Comparison of ENCODE assay signal across 8 cellular contexts in the genomic region with DNA sequence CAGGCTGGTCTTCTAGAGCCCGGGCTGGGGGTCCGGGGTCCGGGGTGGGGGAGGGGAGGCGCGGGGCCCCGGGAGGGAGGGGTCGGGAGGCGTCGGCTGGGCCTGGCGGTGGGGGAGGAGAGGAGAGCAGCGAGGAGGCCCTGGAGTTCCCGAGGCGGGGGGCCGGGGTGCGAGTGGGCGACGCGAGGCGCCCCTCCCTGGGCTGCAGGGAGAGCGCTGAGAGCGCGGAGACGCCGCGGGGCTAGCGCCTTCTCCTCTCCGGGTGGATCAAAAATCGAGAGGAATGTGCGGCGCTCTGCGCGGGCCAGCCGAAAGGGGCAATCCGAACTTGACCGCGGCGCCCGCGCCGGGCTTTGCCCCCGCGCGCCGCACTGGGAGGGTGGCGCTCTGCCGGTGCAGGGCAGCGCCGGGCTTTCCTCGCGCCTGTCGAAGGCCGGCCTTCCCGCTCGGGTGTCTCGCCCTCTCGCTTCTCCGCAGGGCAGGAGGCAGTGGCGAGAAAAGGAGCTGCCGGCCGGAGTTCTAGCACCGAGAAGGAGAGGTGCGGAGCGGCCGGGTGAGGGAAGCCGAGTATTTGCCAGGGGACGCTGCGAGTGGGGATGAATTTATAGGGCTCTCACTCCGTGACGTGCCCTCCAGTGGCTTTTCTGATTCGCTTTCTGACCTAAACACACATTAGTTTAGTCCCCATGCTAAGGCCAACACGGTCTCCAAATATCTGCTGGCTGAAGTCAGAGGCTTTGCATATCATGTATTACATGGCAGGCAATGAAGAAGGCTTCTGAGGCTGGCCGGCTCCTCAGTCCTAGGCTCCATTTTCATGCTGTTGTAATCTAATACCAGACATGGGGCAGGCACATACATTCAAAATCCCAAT. TPM values are rescaled to one million over a fixed set of nuclear protein-coding genes. Genes with fewer than 3 reads are reported as not detected.
DNase-seq lines count a peak whose midpoint lies in the region; FAIRE-seq and TF ChIP-seq lines count a peak whose summit lies in the region.

TSS of gene GDNF (minus strand) at position 6 of the 874 bp plus-strand sequence. CDS start 5,245 bp downstream, outside the sequence.

- in situ Hi-C loops in astrocyte of the cerebellum (cut with HindIII; ENCODE audit: low sequenced_read_pairs): no loop called here

- H3K4me1 ChIP-seq in small intestine (ENCODE audit: control insufficient read depth in 2 of 2, insufficient read depth in 1 of 2, low read depth in 1 of 2, low read length in 1 of 2): no peaks in the 10 kb centered on the region

- H3K27ac ChIP-seq in small intestine (ENCODE audit: low read depth in 1 of 2, low read length in 1 of 2): peak within 1 kb of the TSS in 1 of 2 donors; percentile 71

- H3K9me3 ChIP-seq in iPS-18c (ENCODE audit: control insufficient read depth, insufficient read depth, low read length): peaks cover 2% of the 10 kb centered on the region
- H3K9me3 ChIP-seq in small intestine (ENCODE audit: control insufficient read depth, low read depth): no peaks in the 10 kb centered on the region

- no peaks in the 10 kb centered on the region for H3K36me3 ChIP-seq in small intestine (ENCODE audit: control insufficient read depth in 2 of 2, insufficient read depth in 2 of 2, low read length in 2 of 2)

- TF ChIP-seq CTCF in HFF-Myc (IDR thresholded peaks at IDR 0.05; ENCODE audit: low read depth, low read length, missing control alignments): peak; percentile 17
- TF ChIP-seq CTCF in astrocyte of the cerebellum (IDR thresholded peaks at IDR 0.05; ENCODE audit: low read depth, low read length, missing control alignments): peak; percentile 19

- peaks cover 12 to 36% of the 10 kb centered on the region in 2 donors for H3K27me3 ChIP-seq in small intestine (ENCODE audit: control insufficient read depth in 2 of 2, insufficient read depth in 2 of 2, low read length in 2 of 2)

- FAIRE-seq in small intestine (lab: Jason Lieb, UNC): no peak

- 2 to 5% (median 4%) methylated on average over 58 to 72 of the region's 72 CpGs for WGBS in small intestine, 3 donors

- DNase-seq in C1 segment of cervical spinal cord (lab: John Stamatoyannopoulos, UW): peak in 8 of 14 donors; percentile 13 to 76 (median 40)
- DNase-seq in HFF-Myc (ENCODE audit: extremely low read depth, low read depth): no peak
- DNase-seq in astrocyte of the cerebellum (ENCODE audit: low read depth): peak; percentile 22
- DNase-seq in small intestine: no peak
- DNase-seq in NK-92 (lab: John Stamatoyannopoulos, UW; ENCODE audit: unreplicated experiment): no peak
- no peak for DNase-seq in CD1c-positive myeloid dendritic cell (ENCODE audit: extremely low spot score)
- DNase-seq in GM19240 (ENCODE audit: insufficient read length, low spot score): no peak

- H3K4me3 ChIP-seq in HFF-Myc (replicated peaks; ENCODE audit: low read depth, low read length) (peak within 1 kb of the TSS; percentile 49), astrocyte of the cerebellum (ENCODE audit: low read depth, low read length) (peak within 1 kb of the TSS; percentile 47), iPS-18c (ENCODE audit: insufficient read depth, low read depth, low read length) (peak within 1 kb of the TSS; percentile 40), small intestine (ENCODE audit: low read depth in 1 of 2, low read length in 2 of 2) (peak within 1 kb of the TSS; percentile 14 to 22)

RNA-seq across cellular contexts. Expression of gene GDNF, which starts in this region (rescaled TPM):
- polyA plus RNA-seq in small intestine: under 1 TPM in 1 of 3 donors, not detected in 2; 0.46 TPM

Comparison
In these comparisons a context has a peak if more than half of its experiments do, and no peak if none do; other contexts are left out.
1. DNase-seq: peak in C1 segment of cervical spinal cord (8 of 14) and astrocyte of the cerebellum (single experiment); none in HFF-Myc (single experiment), small intestine (single experiment), NK-92 (single experiment), CD1c-positive myeloid dendritic cell (single experiment) and GM19240 (single experiment).
2. Peak in every context shown above with its lines, with median percentiles within 50 percentile points of each other: H3K4me3 ChIP-seq.